In the genomic region with DNA sequence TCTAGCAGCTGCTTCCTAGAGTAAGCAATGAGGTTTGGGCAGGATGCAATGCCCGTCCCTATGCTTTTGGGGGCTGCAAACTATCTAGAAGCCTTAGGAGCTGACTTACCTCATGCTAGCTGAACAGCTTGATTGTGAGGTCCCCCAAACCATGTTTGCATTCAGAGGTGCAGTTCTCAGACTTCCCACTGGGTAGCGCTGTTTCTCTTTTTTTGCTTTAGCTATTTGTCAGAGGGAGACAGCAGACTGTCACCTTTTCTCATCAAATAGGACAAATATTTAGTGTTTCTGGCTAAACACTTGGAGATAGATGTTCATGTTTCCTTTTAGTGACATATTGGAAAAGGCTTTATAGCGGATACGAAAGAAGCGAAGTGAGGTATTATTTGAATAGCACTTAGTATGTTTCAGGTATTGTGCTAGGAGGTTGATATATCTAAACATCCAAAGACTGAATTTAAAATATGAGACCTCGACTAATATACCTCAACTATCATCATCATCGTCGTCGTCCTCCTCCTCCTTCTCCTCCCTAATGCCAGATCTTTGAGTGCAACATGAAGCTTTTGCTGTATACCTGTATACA, we compare ENCODE assay signal across 8 cellular contexts. TPM values are rescaled to one million over a fixed set of nuclear protein-coding genes. Genes with fewer than 3 reads are reported as not detected.
DNase-seq lines count a peak whose midpoint lies in the region; ATAC-seq lines count a peak whose summit lies in the region.

No MANE protein-coding gene starts in this region.

- H3K4me1 ChIP-seq in BLaER1 treated with 17β-estradiol and CSF1 and Interleukin-3, amounts not matched to agents 10 nM and 100 nM = peaks cover 38 to 59% (median 52%) of the 10 kb centered on the region in 10 experiments
- H3K4me1 ChIP-seq in mesenchymal stem cell (ENCODE audit: control insufficient read depth, insufficient read depth, low read depth, low read length) = no peaks in the 10 kb centered on the region

- 23% methylated on average over 6 of the region's 9 CpGs for WGBS in mesenchymal stem cell

- H3K4ac ChIP-seq in mesenchymal stem cell (ENCODE audit: low read depth in 1 of 2, low read length in 2 of 2) = no peak overlapping the region

- no peak overlapping the region for H2AK5ac ChIP-seq in mesenchymal stem cell (ENCODE audit: low read length, severe bottlenecking)

- H2BK120ac ChIP-seq in mesenchymal stem cell (ENCODE audit: low read depth, low read length) = no peak overlapping the region

- no peak overlapping the region for H4K8ac ChIP-seq in mesenchymal stem cell (ENCODE audit: low read length)

- H3K23ac ChIP-seq in mesenchymal stem cell (ENCODE audit: low read length in 2 of 2) = no peak overlapping the region

- ATAC-seq in GM19043 (IDR thresholded peaks at IDR 0.05; ENCODE audit: low read depth, unreplicated experiment) = peak; percentile 61
- ATAC-seq in HG03378 (IDR thresholded peaks at IDR 0.05; ENCODE audit: unreplicated experiment) = peak; percentile 82

- H3K27me3 ChIP-seq in BLaER1 treated with 17β-estradiol and CSF1 and Interleukin-3, amounts not matched to agents 10 nM and 100 nM = no peaks in the 10 kb centered on the region
- H3K27me3 ChIP-seq in mesenchymal stem cell (ENCODE audit: control insufficient read depth in 1 of 2, insufficient read depth in 1 of 2, low read length in 2 of 2) = peaks cover 0 to 10% of the 10 kb centered on the region in 2 experiments

- H4K91ac ChIP-seq in mesenchymal stem cell (ENCODE audit: low read length) = no peak overlapping the region

- H3K14ac ChIP-seq in mesenchymal stem cell (ENCODE audit: low read length in 2 of 2) = no peak overlapping the region

- no peak overlapping the region for H3K18ac ChIP-seq in mesenchymal stem cell (ENCODE audit: low read depth in 1 of 2, low read length in 2 of 2)

- no peak overlapping the region for H3K4me3 ChIP-seq in BLaER1 treated with 17β-estradiol and CSF1 and Interleukin-3, amounts not matched to agents 10 nM and 100 nM
- no peak overlapping the region for H3K4me3 ChIP-seq in mesenchymal stem cell (ENCODE audit: insufficient read depth in 1 of 2, low read depth in 1 of 2, low read length in 2 of 2)

- no peak overlapping the region for H2BK15ac ChIP-seq in mesenchymal stem cell (ENCODE audit: low read depth, poor library complexity, severe bottlenecking)

- DNase-seq in NCI-H460 (ENCODE audit: extremely low read depth, low read depth) (peak; percentile 47), mesenchymal stem cell (peak; percentile 67)
- peak; percentile 63 to 79 for DNase-seq in activated CD4-positive, alpha-beta T cell treated with anti-CD3 and anti-CD28 coated beads, Interleukin-2, amount 50 U/mL, for 24 hours (ENCODE audit: low read depth in 1 of 2, low spot score in 1 of 2)
- DNase-seq in effector CD4-positive, alpha-beta T cell = peak; percentile 64
- DNase-seq in stimulated activated CD8-positive, alpha-beta memory T cell treated with anti-CD3 and anti-CD28 coated beads, Interleukin-4, amount 100 ng/mL, for 1 hour (ENCODE audit: low read depth in 2 of 2, low spot score in 1 of 2) = peak; percentile 50 to 66

- H3K9me3 ChIP-seq in BLaER1 treated with 17β-estradiol and CSF1 and Interleukin-3, amounts not matched to agents 10 nM and 100 nM (replicated peaks in 1 of 11) = peaks cover 0 to 4% (median 0%) of the 10 kb centered on the region in 11 experiments; a peak in 4 of 22 replicates
- no peaks in the 10 kb centered on the region for H3K9me3 ChIP-seq in mesenchymal stem cell (ENCODE audit: control insufficient read depth, low read length)

- no peak overlapping the region for H2AFZ ChIP-seq in mesenchymal stem cell (ENCODE audit: low read depth, low read length)

- H3K9ac ChIP-seq in BLaER1 treated with 17β-estradiol and CSF1 and Interleukin-3, amounts not matched to agents 10 nM and 100 nM = peak overlapping the region in 6 of 11 experiments; percentile 9 to 74 (median 61); a peak in 5 of 22 replicates
- H3K9ac ChIP-seq in mesenchymal stem cell (ENCODE audit: low read length) = no peak overlapping the region

- H2BK5ac ChIP-seq in mesenchymal stem cell (ENCODE audit: low read depth, low read length, poor library complexity, severe bottlenecking) = no peak overlapping the region

- no peaks in the 10 kb centered on the region for H4K20me1 ChIP-seq in BLaER1 treated with 17β-estradiol and CSF1 and Interleukin-3, amounts not matched to agents 10 nM and 100 nM

- H2BK12ac ChIP-seq in mesenchymal stem cell (ENCODE audit: low read length in 2 of 2) = no peak overlapping the region

- peak overlapping the region; percentile 25 to 93 (median 84); a peak in 19 of 22 replicates for H3K4me2 ChIP-seq in BLaER1 treated with 17β-estradiol and CSF1 and Interleukin-3, amounts not matched to agents 10 nM and 100 nM
- no peak overlapping the region for H3K4me2 ChIP-seq in mesenchymal stem cell (ENCODE audit: low read length, poor library complexity, severe bottlenecking)

- no peaks in the 10 kb centered on the region for H3K79me1 ChIP-seq in mesenchymal stem cell (replicated peaks; ENCODE audit: low read length, poor library complexity, severe bottlenecking)

- H3K36me3 ChIP-seq in BLaER1 treated with 17β-estradiol and CSF1 and Interleukin-3, amounts not matched to agents 10 nM and 100 nM = no peaks in the 10 kb centered on the region
- H3K36me3 ChIP-seq in mesenchymal stem cell (ENCODE audit: control insufficient read depth in 1 of 2, insufficient read depth in 2 of 2, low read depth in 1 of 2, low read length in 2 of 2) = no peaks in the 10 kb centered on the region

- peak overlapping the region in 10 of 11 experiments; percentile 78 to 94 (median 89); a peak in 17 of 22 replicates for H3K27ac ChIP-seq in BLaER1 treated with 17β-estradiol and CSF1 and Interleukin-3, amounts not matched to agents 10 nM and 100 nM
- no peak overlapping the region for H3K27ac ChIP-seq in mesenchymal stem cell (ENCODE audit: low read length, poor library complexity, severe bottlenecking)

RNA-seq across cellular contexts. Expression of a gene that starts 18.7 kb away (rescaled TPM):
- total RNA-seq in NCI-H460 (2014; rRNA removed; shearing (Covaris generic)) = 15.3 and 17.4 TPM in 2 replicates
- 11.9 and 13.2 TPM in 2 replicates for polyA plus RNA-seq in NCI-H460 (2014; cell fraction: nucleus; rRNA removed)
- 22.3 TPM for polyA plus RNA-seq in mesenchymal stem cell (2013, experiment 1 of 2)
- polyA plus RNA-seq in mesenchymal stem cell (2013, experiment 2 of 2) = 24.4 TPM
